Comparison of ENCODE assay signal across 8 cellular contexts in genomic region chr5:149549461-149550266, GRCh38. TPM values are rescaled to one million over a fixed set of nuclear protein-coding genes. Genes with fewer than 3 reads are reported as not detected.
A peak's percentile ranks its signal among the peaks of the same experiment; 100 is the strongest.
DNase-seq lines count a peak whose midpoint lies in the region; ATAC-seq and TF ChIP-seq lines count a peak whose summit lies in the region.

No MANE protein-coding gene starts in this region.

- peak; percentile 28 for ATAC-seq in GM19043 (IDR thresholded peaks at IDR 0.05; ENCODE audit: low read depth, unreplicated experiment)

- peaks cover 55 to 62% (median 56%) of the 10 kb centered on the region in 11 experiments for H4K20me1 ChIP-seq in BLaER1 treated with 17β-estradiol and CSF1 and Interleukin-3, amounts not matched to agents 10 nM and 100 nM

- H3K27ac ChIP-seq in BLaER1 treated with 17β-estradiol and CSF1 and Interleukin-3, amounts not matched to agents 10 nM and 100 nM, result peak overlapping the region; percentile 94 to 100 (median 98)
- H3K27ac ChIP-seq in HL-60 (replicated peaks) (peak overlapping the region; percentile 97), adipose tissue (ENCODE audit: low read depth, low read length) (peak overlapping the region; percentile 98), iPS-18a (ENCODE audit: low read length) (peak overlapping the region; percentile 73)

- 0 to 2% (median 1%) methylated on average over 25 of the region's 25 CpGs for WGBS in adipose tissue, 3 donors

- H3K27me3 ChIP-seq in BLaER1 treated with 17β-estradiol and CSF1 and Interleukin-3, amounts not matched to agents 10 nM and 100 nM, result no peaks in the 10 kb centered on the region
- H3K27me3 ChIP-seq in HL-60 (ENCODE audit: insufficient read depth, poor library complexity, severe bottlenecking) (no peaks in the 10 kb centered on the region), iPS-18a (ENCODE audit: control insufficient read depth, insufficient read depth, low read length) (no peaks in the 10 kb centered on the region)

- no peaks in the 10 kb centered on the region for H3K9me3 ChIP-seq in BLaER1 treated with 17β-estradiol and CSF1 and Interleukin-3, amounts not matched to agents 10 nM and 100 nM (replicated peaks in 1 of 11)
- no peaks in the 10 kb centered on the region for H3K9me3 ChIP-seq in iPS-18a (ENCODE audit: control insufficient read depth, low read depth, low read length)

- H3K4me1 ChIP-seq in BLaER1 treated with 17β-estradiol and CSF1 and Interleukin-3, amounts not matched to agents 10 nM and 100 nM, result peaks cover 30 to 60% (median 37%) of the 10 kb centered on the region in 10 experiments
- H3K4me1 ChIP-seq in iPS-18a (ENCODE audit: control insufficient read depth, low read depth, low read length), result peaks cover 14% of the 10 kb centered on the region

- DNase-seq in HL-60 (ENCODE audit: low read depth in 1 of 2, low spot score in 1 of 2) (peak in 1 of 2 experiments; percentile 52), RKO (ENCODE audit: low spot score) (peak; percentile 80), skeletal muscle cell (ENCODE audit: low read depth) (no peak), ACHN (no peak)

- in situ Hi-C loops in ACHN (cut with HindIII; ENCODE audit: low pct_ligation_motif_present, low pct_unique_long_range_greater_than_20kb, low sequenced_read_pairs), result no loop called here

- no peak for TF ChIP-seq CTCF in HL-60 (IDR thresholded peaks at IDR 0.05; ENCODE audit: insufficient read depth, low read length)

- H3K4me3 ChIP-seq in BLaER1 treated with 17β-estradiol and CSF1 and Interleukin-3, amounts not matched to agents 10 nM and 100 nM, result peak overlapping the region; percentile 85 to 100 (median 93)
- peak overlapping the region; percentile 77 for H3K4me3 ChIP-seq in HL-60 (replicated peaks; ENCODE audit: insufficient read depth, low read length)
- H3K4me3 ChIP-seq in iPS-18a (ENCODE audit: low read length), result peak overlapping the region; percentile 100
- peak overlapping the region; percentile 91 for H3K4me3 ChIP-seq in skeletal muscle cell (ENCODE audit: low read depth, low read length)

- H3K4me2 ChIP-seq in BLaER1 treated with 17β-estradiol and CSF1 and Interleukin-3, amounts not matched to agents 10 nM and 100 nM, result peak overlapping the region; percentile 83 to 99 (median 93)

- peaks cover 52 to 55% (median 53%) of the 10 kb centered on the region in 11 experiments for H3K36me3 ChIP-seq in BLaER1 treated with 17β-estradiol and CSF1 and Interleukin-3, amounts not matched to agents 10 nM and 100 nM
- H3K36me3 ChIP-seq in iPS-18a (ENCODE audit: control insufficient read depth, low read depth, low read length), result peaks cover 46% of the 10 kb centered on the region

- H3K9ac ChIP-seq in BLaER1 treated with 17β-estradiol and CSF1 and Interleukin-3, amounts not matched to agents 10 nM and 100 nM, result peak overlapping the region; percentile 94 to 100 (median 99)
- H3K9ac ChIP-seq in iPS-18a (ENCODE audit: low read length), result peak overlapping the region; percentile 87

RNA-seq across cellular contexts. Expression of gene CSNK1A1, which starts 1.6 kb away (rescaled TPM):
- 100 to 1,000 TPM in 2 of 3 donors, 10 to 100 TPM in 1; 39.7 to 113 (median 106) TPM for polyA plus RNA-seq in adipose tissue

RNA-seq across cellular contexts. Expression of gene ARHGEF37, which starts 31.6 kb away (rescaled TPM):
- 1 to 10 TPM; 2.9 to 5.2 (median 4.4) TPM for polyA plus RNA-seq in adipose tissue
